ENCODE assay signal across 22 cellular contexts in the genomic region with DNA sequence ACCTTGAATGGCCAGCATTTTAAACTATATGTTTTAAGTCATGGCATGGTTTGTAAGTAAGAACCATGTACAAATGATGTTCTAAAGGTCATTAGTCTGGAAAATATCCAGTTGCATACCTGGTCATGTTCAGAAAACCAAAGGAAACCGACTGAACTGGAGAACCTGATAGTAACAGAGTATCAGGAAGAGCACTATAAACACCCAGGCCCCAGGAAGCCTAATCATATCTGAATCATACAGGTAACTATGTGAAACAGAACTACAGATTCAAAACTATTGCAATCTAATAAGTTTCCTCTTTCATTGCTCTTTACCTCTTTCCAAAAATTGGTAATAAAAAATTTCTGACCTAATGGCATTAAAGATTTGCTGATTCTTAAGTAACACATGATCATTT.
DNase-seq lines count a peak whose midpoint lies in the region; ATAC-seq and TF ChIP-seq lines count a peak whose summit lies in the region.
"Had no signal": no experiment of that assay in that cellular context is flagged by ENCODE, and none has a peak within 500 bp of the region (broad histone marks: within the 10 kb centered on the region; RNA-seq: fewer than 3 reads in every experiment).

No MANE protein-coding gene starts in this region.

- intact Hi-C loops in mucosa of descending colon (cut with DNase I, micrococcal nuclease): no loop called here

- no peak overlapping the region for H3K4me3 Mint-ChIP-seq in nephron
- H3K4me3 Mint-ChIP-seq: CD4-positive, alpha-beta memory T cell; GM23338; HFFc6 had no signal

- peaks cover 3% of the 10 kb centered on the region for H3K9me3 Mint-ChIP-seq in nephron
- H3K9me3 Mint-ChIP-seq: CD4-positive, alpha-beta memory T cell; GM23338; HFFc6 had no signal

- H3K4me3 ChIP-seq in mucosa of descending colon: no peak overlapping the region
- H3K4me3 ChIP-seq: GM23338, HAP-1, SK-N-MC had no signal

- H3K27ac Mint-ChIP-seq in nephron: peak overlapping the region in 2 of 3 experiments; percentile 23 to 50
- H3K27ac Mint-ChIP-seq: CD4-positive, alpha-beta memory T cell; GM23338; HFFc6 had no signal

- H3K36me3 ChIP-seq in mucosa of descending colon (ENCODE audit: low read depth): no peaks in the 10 kb centered on the region
- H3K36me3 ChIP-seq: HAP-1 had no signal

- DNase-seq in NCI-H748 treated with DMSO at 0.1 percent for 48 hours (lab: John Stamatoyannopoulos, UW) (peak; percentile 6), epithelial cell of prostate (ENCODE audit: low read depth, low spot score) (no peak), mucosa of descending colon (no peak), NCI-H524 (lab: John Stamatoyannopoulos, UW) (no peak)
- DNase-seq: C1 segment of cervical spinal cord; Caco-2; CD4-positive, alpha-beta memory T cell; HFFc6; NCI-H1048; NCI-H1417; NCI-H1694; NCI-H2029 treated with DMSO at 0.1 percent for 48 hours; NCI-H446 treated with DMSO at 0.1 percent for 48 hours; NK-92 treated with Interleukin-12 subunit alpha and Interleukin-12 subunit beta, amount 100 ng/mL, for 24 hours; RPMI8226; SHP77 treated with DMSO at 0.1 percent for 48 hours had no signal

- no peaks in the 10 kb centered on the region for H3K36me3 Mint-ChIP-seq in nephron (ENCODE audit: low read depth)
- H3K36me3 Mint-ChIP-seq: CD4-positive, alpha-beta memory T cell had no signal

- H3K4me1 ChIP-seq in mucosa of descending colon (ENCODE audit: low read depth): no peaks in the 10 kb centered on the region
- H3K4me1 ChIP-seq: HAP-1 had no signal

- peaks cover 61% of the 10 kb centered on the region for H3K4me1 Mint-ChIP-seq in nephron
- H3K4me1 Mint-ChIP-seq: CD4-positive, alpha-beta memory T cell had no signal

- H3K27me3 Mint-ChIP-seq in nephron (ENCODE audit: low read depth): no peaks in the 10 kb centered on the region

- H3K27ac ChIP-seq in VCaP (peak overlapping the region; percentile 70; the same call in 1 of the 2 replicates), epithelial cell of prostate (peak overlapping the region; percentile 39)
- H3K27ac ChIP-seq: SK-N-MC had no signal

- no peaks in the 10 kb centered on the region for H3K9me3 ChIP-seq in mucosa of descending colon
- H3K9me3 ChIP-seq: Caco-2, HAP-1 had no signal

- ATAC-seq in mucosa of descending colon: no peak
- ATAC-seq in HG03432 (IDR thresholded peaks at IDR 0.05; ENCODE audit: unreplicated experiment): no peak
- ATAC-seq: GM23338 had no signal

- TF ChIP-seq CTCF in VCaP (conservative IDR thresholded peaks at IDR 0.05): no peak
- no peak for TF ChIP-seq CTCF in nephron (IDR thresholded peaks at IDR 0.05; ENCODE audit: unreplicated experiment in 3 of 3)
- TF ChIP-seq CTCF in mucosa of descending colon (IDR thresholded peaks at IDR 0.05): no peak
